13 cellular contexts compared by ENCODE assay signal in genomic region chr11:116925050-116925449, GRCh38.
DNase-seq lines count a peak whose midpoint lies in the region; ATAC-seq and TF ChIP-seq lines count a peak whose summit lies in the region.
"Had no signal": no experiment of that assay in that cellular context is flagged by ENCODE, and none has a peak within 500 bp of the region (broad histone marks: within the 10 kb centered on the region; RNA-seq: fewer than 3 reads in every experiment).

No MANE protein-coding gene starts in this region.

- CTCF ChIA-PET in A673 (lab: Charles Lee) = no interaction called here

- peak overlapping the region; percentile 57 for H3K9ac ChIP-seq in OCI-LY1 (ENCODE audit: low read length)

- POLR2A ChIA-PET in A673 (lab: Charles Lee; ENCODE audit: low non-redundant PET) = no interaction called here

- no peak overlapping the region for H2AFZ ChIP-seq in OCI-LY1 (ENCODE audit: low read length)

- H3K4me1 Mint-ChIP-seq in activated T-cell treated with anti-CD3 and anti-CD28 coated beads, Interleukin-2, amount 50 U/mL, for 4 hours (ENCODE audit: low read depth) = peaks cover 69% of the 10 kb centered on the region
- H3K4me1 Mint-ChIP-seq in stimulated activated naive CD8-positive, alpha-beta T cell treated with anti-CD3 and anti-CD28 coated beads, Interleukin-15, Interleukin-2, amounts not matched to agents 100 ng/mL and 50 ng/mL, for 24 hours (ENCODE audit: low read depth) = peaks cover 57% of the 10 kb centered on the region

- peak overlapping the region; percentile 60 for H3K4me2 ChIP-seq in OCI-LY1 (ENCODE audit: low read length)

- H3K4me3 ChIP-seq in OCI-LY1 (ENCODE audit: low read depth, low read length, poor library complexity, severe bottlenecking) = peak overlapping the region; percentile 32
- no peak overlapping the region for H3K4me3 ChIP-seq in A673 (ENCODE audit: low read depth, low read length, poor library complexity, severe bottlenecking)
- H3K4me3 ChIP-seq: adrenal gland had no signal

- peak overlapping the region; percentile 0 for H3K4me3 Mint-ChIP-seq in activated T-cell treated with anti-CD3 and anti-CD28 coated beads, Interleukin-2, amount 50 U/mL, for 4 hours
- no peak overlapping the region for H3K4me3 Mint-ChIP-seq in stimulated activated naive CD8-positive, alpha-beta T cell treated with anti-CD3 and anti-CD28 coated beads, Interleukin-15, Interleukin-2, amounts not matched to agents 100 ng/mL and 50 ng/mL, for 24 hours
- H3K4me3 Mint-ChIP-seq: neural crest cell had no signal

- peaks cover 4% of the 10 kb centered on the region for H3K79me2 ChIP-seq in OCI-LY1 (ENCODE audit: insufficient read depth, low read length)

- peaks cover 30% of the 10 kb centered on the region for H3K36me3 Mint-ChIP-seq in activated T-cell treated with anti-CD3 and anti-CD28 coated beads, Interleukin-2, amount 50 U/mL, for 4 hours (ENCODE audit: insufficient read depth)
- peaks cover 29% of the 10 kb centered on the region for H3K36me3 Mint-ChIP-seq in stimulated activated naive CD8-positive, alpha-beta T cell treated with anti-CD3 and anti-CD28 coated beads, Interleukin-15, Interleukin-2, amounts not matched to agents 100 ng/mL and 50 ng/mL, for 24 hours (ENCODE audit: low read depth)

- no peaks in the 10 kb centered on the region for H3K9me2 ChIP-seq in OCI-LY1 (ENCODE audit: low read depth, low read length)

- TF ChIP-seq CTCF in OCI-LY1 (IDR thresholded peaks at IDR 0.05; ENCODE audit: low read length) = no peak
- TF ChIP-seq CTCF in A673 (conservative IDR thresholded peaks at IDR 0.05; ENCODE audit: low read depth, low read length) = no peak

- H3K9me3 Mint-ChIP-seq in activated T-cell treated with anti-CD3 and anti-CD28 coated beads, Interleukin-2, amount 50 U/mL, for 4 hours = no peaks in the 10 kb centered on the region
- no peaks in the 10 kb centered on the region for H3K9me3 Mint-ChIP-seq in stimulated activated naive CD8-positive, alpha-beta T cell treated with anti-CD3 and anti-CD28 coated beads, Interleukin-15, Interleukin-2, amounts not matched to agents 100 ng/mL and 50 ng/mL, for 24 hours
- H3K9me3 Mint-ChIP-seq: neural crest cell had no signal

- H3K9me3 ChIP-seq in OCI-LY1 (ENCODE audit: low read length) = no peaks in the 10 kb centered on the region
- no peaks in the 10 kb centered on the region for H3K9me3 ChIP-seq in A673 (ENCODE audit: low read depth, low read length, poor library complexity, severe bottlenecking)
- H3K9me3 ChIP-seq: adrenal gland had no signal

- H3K27ac Mint-ChIP-seq in stimulated activated naive CD8-positive, alpha-beta T cell treated with anti-CD3 and anti-CD28 coated beads, Interleukin-15, Interleukin-2, amounts not matched to agents 100 ng/mL and 50 ng/mL, for 24 hours = peak overlapping the region; percentile 66

- no peaks in the 10 kb centered on the region for H3K27me3 ChIP-seq in OCI-LY1 (ENCODE audit: insufficient read depth, low read length)
- H3K27me3 ChIP-seq in A673 (replicated peaks; ENCODE audit: insufficient read depth, low read depth, low read length, poor library complexity) = no peaks in the 10 kb centered on the region
- H3K27me3 ChIP-seq: adrenal gland had no signal

- H3K27me3 Mint-ChIP-seq in activated T-cell treated with anti-CD3 and anti-CD28 coated beads, Interleukin-2, amount 50 U/mL, for 4 hours (ENCODE audit: low read depth) = no peaks in the 10 kb centered on the region
- H3K27me3 Mint-ChIP-seq in stimulated activated naive CD8-positive, alpha-beta T cell treated with anti-CD3 and anti-CD28 coated beads, Interleukin-15, Interleukin-2, amounts not matched to agents 100 ng/mL and 50 ng/mL, for 24 hours = no peaks in the 10 kb centered on the region

- no peak for DNase-seq in activated T-cell treated with anti-CD3 and anti-CD28 coated beads, Interleukin-2, amount 50 U/mL, for 4 hours
- DNase-seq in activated T-cell treated with anti-CD3 and anti-CD28 coated beads for 4 hours (no peak), NCI-H1048 (lab: John Stamatoyannopoulos, UW) (no peak), A673 (ENCODE audit: low spot score) (no peak)
- peak; percentile 24 for DNase-seq in central memory CD4-positive, alpha-beta T cell
- DNase-seq: adrenal gland, foreskin fibroblast, islet precursor cell, SHP77 had no signal

- H4K20me1 ChIP-seq in OCI-LY1 (ENCODE audit: insufficient read depth, low read length) = no peaks in the 10 kb centered on the region

- H3K27ac ChIP-seq in OCI-LY1 (ENCODE audit: low read depth, low read length, poor library complexity, severe bottlenecking) (peak overlapping the region; percentile 100), A673 (ENCODE audit: low read depth, low read length, poor library complexity, severe bottlenecking) (no peak overlapping the region)
- H3K27ac ChIP-seq: adrenal gland had no signal

- no peaks in the 10 kb centered on the region for H3F3A ChIP-seq in OCI-LY1 (ENCODE audit: insufficient read depth, low read length)

- peaks cover 64% of the 10 kb centered on the region for H3K4me1 ChIP-seq in OCI-LY1 (ENCODE audit: insufficient read depth, low read length, severe bottlenecking)
- H3K4me1 ChIP-seq in A673 (ENCODE audit: insufficient read depth, low read length, poor library complexity, severe bottlenecking) = peaks cover 8% of the 10 kb centered on the region

- no peak for ATAC-seq in activated T-cell treated with anti-CD3 and anti-CD28 coated beads, Interleukin-2, amount 50 U/mL, for 4 hours
- no peak for ATAC-seq in HG02678 (IDR thresholded peaks at IDR 0.05; ENCODE audit: unreplicated experiment)

- BruUV-seq in A673 (replicated peaks; lab: Mats Ljungman, UMichigan) = no TSS peak

- intact Hi-C loops in A673 (cut with micrococcal nuclease; ENCODE audit: unreplicated experiment) = no loop called here

- H3K36me3 ChIP-seq in OCI-LY1 (ENCODE audit: insufficient read depth, low read length) (peaks cover 26% of the 10 kb centered on the region; the same call in 1 of the 2 replicates), A673 (ENCODE audit: insufficient read depth, low read length, poor library complexity, severe bottlenecking) (peaks cover 18% of the 10 kb centered on the region)
